In genomic region chr15:51936119-51936478, GRCh38 we compare ENCODE assay signal across 14 cellular contexts. TPM values are rescaled to one million over a fixed set of nuclear protein-coding genes. Genes with fewer than 3 reads are reported as not detected.
DNase-seq lines count a peak whose midpoint lies in the region; ATAC-seq, FAIRE-seq and TF ChIP-seq lines count a peak whose summit lies in the region.
"Had no signal": no experiment of that assay in that cellular context is flagged by ENCODE, and none has a peak within 500 bp of the region (broad histone marks: within the 10 kb centered on the region; RNA-seq: fewer than 3 reads in every experiment).

No MANE protein-coding gene starts in this region.

- TF ChIP-seq EP300 in A549 (IDR thresholded peaks at IDR 0.05), result no peak

- WGBS in A549 (ENCODE audit: missing lambda C conversion rate), result 80% methylated on average over 2 of the region's 2 CpGs

- TF ChIP-seq CTCF in A549 (IDR thresholded peaks at IDR 0.05) (peak; percentile 20; the same call in 1 of the 3 replicates), astrocyte of the cerebellum (IDR thresholded peaks at IDR 0.05; ENCODE audit: low read depth, low read length, missing control alignments) (peak; percentile 9)

- peak in 1 of 2 experiments; percentile 34 for DNase-seq in A549 (ENCODE audit: low read depth in 1 of 2, low spot score in 1 of 2)
- no peak for DNase-seq in astrocyte of the cerebellum (ENCODE audit: low read depth)
- no peak for DNase-seq in A172 (ENCODE audit: low spot score)
- no peak for DNase-seq in NCI-H146 treated with DMSO at 0.1 percent for 48 hours (lab: John Stamatoyannopoulos, UW; ENCODE audit: unreplicated experiment)
- no peak for DNase-seq in superior temporal gyrus (ENCODE audit: extremely low spot score)
- DNase-seq in stimulated activated CD4-positive, alpha-beta T cell treated with anti-CD3 and anti-CD28 coated beads, Interleukin-1b, Interleukin-23, amount 100 ng/mL, for 48 hours, result no peak
- DNase-seq: activated CD4-positive, CD25-positive, alpha-beta regulatory T cell treated with anti-CD3 and anti-CD28 coated beads, Interleukin-2, amount 50 U/mL, for 72 hours; activated naive CD4-positive, alpha-beta T cell treated with anti-CD3 and anti-CD28 coated beads, Interleukin-2, amount 50 U/mL, for 16 hours; left colon; NCI-H345; stimulated activated CD8-positive, alpha-beta memory T cell treated with anti-CD3 and anti-CD28 coated beads, Interleukin-4, amount 100 ng/mL, for 48 hours had no signal

- in situ Hi-C loops in astrocyte of the cerebellum (cut with HindIII; ENCODE audit: low sequenced_read_pairs), result no loop called here

- H3K4me3 ChIP-seq in A549 (no peak overlapping the region), astrocyte of the cerebellum (ENCODE audit: low read depth, low read length) (no peak overlapping the region)
- H3K4me3 ChIP-seq: coronary artery had no signal

- CTCF ChIA-PET in A549 (lab: Yijun Ruan, JAX), result interaction anchor here (0.5 to 2.9 kb wide), 10 partner anchors 8 to 291 kb away, joined by 3 to 13 read pairs (median 3); no protein-coding TSS in a partner anchor

- H3K9me3 ChIP-seq in A549, result no peaks in the 10 kb centered on the region

- no peak for TF ChIP-seq POLR2A in A549 (IDR thresholded peaks at IDR 0.05; ENCODE audit: low read length)

- POLR2A ChIA-PET in A549 (lab: Yijun Ruan, JAX), result no interaction called here

- H3K4me2 ChIP-seq in A549, result no peak overlapping the region

- H3K27ac ChIP-seq in A549, result no peak overlapping the region
- H3K27ac ChIP-seq: coronary artery had no signal

- TF ChIP-seq RAD21 in A549 (conservative IDR thresholded peaks at IDR 0.05 in 1 of 2, IDR thresholded peaks at IDR 0.05 in 1 of 2), result no peak; a peak in 1 of 5 replicates

- no peak for FAIRE-seq in A549 (lab: Jason Lieb, UNC)

- ATAC-seq in A549, result peak; percentile 46 to 49; a peak in 5 of 6 replicates
- ATAC-seq in GM18867 (IDR thresholded peaks at IDR 0.05; ENCODE audit: unreplicated experiment), result peak; percentile 2
- peak; percentile 12 for ATAC-seq in HG03521 (IDR thresholded peaks at IDR 0.05; ENCODE audit: unreplicated experiment)
- ATAC-seq: left colon had no signal

- H3K4me1 ChIP-seq in A549, result peaks cover 5% of the 10 kb centered on the region; the same call in 2 of the 3 replicates

TF ChIP-seq in A549, 52 proteins besides CTCF, POLR2A, EP300 and RAD21:
- TF ChIP-seq RNF2 (IDR thresholded peaks at IDR 0.05; ENCODE audit: borderline replicate concordance, low read depth) (no peak), CHD4 (IDR thresholded peaks at IDR 0.05; ENCODE audit: borderline replicate concordance) (no peak), SMC3 (IDR thresholded peaks at IDR 0.05) (0 out of 3 replicates have a peak, but pooled peaks have one; percentile 9), MAFK (IDR thresholded peaks at IDR 0.05; ENCODE audit: partially characterized antibody) (no peak), RCOR1 (IDR thresholded peaks at IDR 0.05; ENCODE audit: low read depth, low read length) (no peak)
TF ChIP-seq in A549: peak in this region for 1.

RNA-seq across cellular contexts. Expression of gene LEO1, which starts 35.5 kb away (rescaled TPM):
- polyA plus RNA-seq in A549 (2011; rRNA removed), result 19.2 and 22.3 TPM in 2 replicates
- polyA plus RNA-seq in A549 (2012; cell fraction: cytosol; rRNA removed), result 7.5 and 10.9 TPM in 2 replicates
- polyA plus RNA-seq in A549 (2012; cell fraction: nucleus; rRNA removed), result 3.0 and 6.1 TPM in 2 replicates
- 60.2 to 61.3 TPM (median 60.3 TPM) in 3 replicates for polyA plus RNA-seq in A549 (2017; fragmentation: RNase III; extraction: RNeasy Plus Mini Kit Qiagen cat#74134 plus additional on column Dnase treatment)
- 4.5 and 5.4 TPM in 2 replicates for polyA minus RNA-seq in A549 (2011; rRNA and poly(A)+ RNA removed)
- 36.7 and 48.4 TPM in 2 replicates for total RNA-seq in A172 (2014; rRNA removed; shearing (Covaris generic))
